8 cellular contexts compared by ENCODE assay signal in the genomic region with DNA sequence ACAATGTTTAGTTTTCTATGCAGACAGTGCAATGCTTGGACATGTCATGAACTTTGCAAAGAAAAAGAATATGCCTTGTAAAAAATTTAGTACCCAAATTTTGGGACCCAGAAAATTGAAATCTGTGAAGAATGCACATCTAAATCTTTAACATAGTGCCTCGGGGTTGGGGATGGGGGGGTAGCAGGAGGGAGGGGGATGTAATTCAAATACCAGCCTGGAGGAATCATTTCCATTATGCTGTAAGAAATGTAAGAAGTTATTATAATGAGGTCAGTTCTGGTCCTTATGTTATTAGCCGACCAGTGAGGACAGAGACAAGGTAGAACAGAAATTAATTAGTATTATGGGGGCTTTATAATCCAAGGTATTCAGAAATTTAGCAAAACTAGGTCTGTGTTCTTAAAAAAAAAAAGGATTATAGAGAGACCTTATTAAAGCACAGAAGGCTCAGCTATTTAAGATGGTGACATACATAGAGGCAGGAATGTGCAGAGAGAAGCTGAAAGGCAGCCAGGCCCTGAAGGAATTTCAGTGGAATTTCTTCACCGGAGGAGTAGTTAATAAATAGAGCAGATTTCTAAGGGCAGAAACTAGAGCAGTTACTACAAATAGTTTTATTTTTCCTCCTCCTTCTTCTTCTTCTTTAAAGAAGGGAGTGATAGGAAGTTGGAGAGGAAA.
DNase-seq lines count a peak whose midpoint lies in the region; ATAC-seq and TF ChIP-seq lines count a peak whose summit lies in the region.

No MANE protein-coding gene starts in this region.

- H3K9me3 ChIP-seq in right atrium auricular region: no peaks in the 10 kb centered on the region

- peak; percentile 70 for DNase-seq in GM03348 (ENCODE audit: low spot score)
- DNase-seq in astrocyte of the cerebellum (ENCODE audit: low read depth): peak; percentile 62
- no peak for DNase-seq in right atrium auricular region (ENCODE audit: low spot score)
- DNase-seq in sciatic nerve (ENCODE audit: low spot score): no peak
- DNase-seq in central memory CD4-positive, alpha-beta T cell: no peak
- no peak for DNase-seq in NCI-H146 (lab: John Stamatoyannopoulos, UW)
- no peak for DNase-seq in NCI-H187 (lab: John Stamatoyannopoulos, UW)

- H3K27ac ChIP-seq in right atrium auricular region: peak overlapping the region; percentile 45 to 70

- no peaks in the 10 kb centered on the region for H3K36me3 ChIP-seq in right atrium auricular region

- no peaks in the 10 kb centered on the region for H3K27me3 ChIP-seq in right atrium auricular region

- intact Hi-C loops in sciatic nerve (cut with DNase I): no loop called here

- no peak for TF ChIP-seq CTCF in astrocyte of the cerebellum (IDR thresholded peaks at IDR 0.05; ENCODE audit: low read depth, low read length, missing control alignments)
- no peak for TF ChIP-seq CTCF in right atrium auricular region (IDR thresholded peaks at IDR 0.05)

- H3K4me3 ChIP-seq in astrocyte of the cerebellum (ENCODE audit: low read depth, low read length): no peak overlapping the region
- no peak overlapping the region for H3K4me3 ChIP-seq in right atrium auricular region

- H3K4me1 ChIP-seq in right atrium auricular region: peaks cover 0 to 41% of the 10 kb centered on the region in 2 donors

- in situ Hi-C loops in astrocyte of the cerebellum (cut with HindIII; ENCODE audit: low sequenced_read_pairs): loop anchor here (5.0 kb wide), 1 partner anchor 45 kb away; no protein-coding TSS in a partner anchor

- ATAC-seq in sciatic nerve (peak; percentile 51), HG02623 (IDR thresholded peaks at IDR 0.05; ENCODE audit: unreplicated experiment) (no peak)

Comparison
In these comparisons a context has a peak if more than half of its experiments do, and no peak if none do; other contexts are left out.
1. DNase-seq: peak in GM03348 (single experiment) and astrocyte of the cerebellum (single experiment); none in right atrium auricular region (single experiment), sciatic nerve (single experiment), central memory CD4-positive, alpha-beta T cell (single experiment), NCI-H146 (single experiment) and NCI-H187 (0 of 2).